10 cellular contexts compared by ENCODE assay signal in the genomic region with DNA sequence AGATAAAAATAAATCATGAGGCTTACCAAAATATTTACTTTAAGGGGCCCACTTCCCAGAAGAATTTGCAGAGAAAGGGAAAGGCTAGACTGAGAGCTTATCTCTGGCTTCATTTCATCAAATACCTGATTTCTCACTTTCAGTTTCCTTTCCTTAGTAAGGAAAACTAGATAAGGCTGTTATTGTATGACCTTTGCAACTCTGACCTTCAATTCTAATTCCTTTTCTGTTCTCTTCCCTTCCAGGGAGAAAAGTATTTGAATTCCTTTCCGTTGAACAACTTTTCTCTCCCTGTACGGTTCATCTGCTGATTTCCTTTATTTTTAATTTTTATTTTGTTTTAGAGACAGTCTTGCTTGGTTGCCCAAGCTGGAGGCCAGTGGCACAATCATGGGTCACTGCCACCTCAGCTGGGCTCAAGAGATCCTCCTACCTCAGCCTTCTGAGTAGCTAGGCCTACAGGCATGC. TPM values are rescaled to one million over a fixed set of nuclear protein-coding genes. Genes with fewer than 3 reads are reported as not detected.
A peak's percentile ranks its signal among the peaks of the same experiment; 100 is the strongest.
DNase-seq lines count a peak whose midpoint lies in the region; ATAC-seq and TF ChIP-seq lines count a peak whose summit lies in the region.
"Had no signal": no experiment of that assay in that cellular context is flagged by ENCODE, and none has a peak within 500 bp of the region (broad histone marks: within the 10 kb centered on the region; RNA-seq: fewer than 3 reads in every experiment).

No MANE protein-coding gene starts in this region.

- peak overlapping the region; percentile 92 for H3K18ac ChIP-seq in IMR-90 (ENCODE audit: low read depth, low read length)

- WGBS in IMR-90 (ENCODE audit: extremely low coverage in 2 of 2, insufficient read length in 1 of 2), 2 experiments: no CpG with 5 or more reads among the region's 2 CpGs

- H3K79me2 ChIP-seq in ACC112 (ENCODE audit: control insufficient read depth, insufficient read depth, low read length, unreplicated experiment) (no peaks in the 10 kb centered on the region), neural progenitor cell (ENCODE audit: low read depth) (no peaks in the 10 kb centered on the region)

- no peaks in the 10 kb centered on the region for H3K27me3 ChIP-seq in ACC112 (ENCODE audit: insufficient read depth, low read length)
- no peaks in the 10 kb centered on the region for H3K27me3 ChIP-seq in IMR-90 (ENCODE audit: control insufficient read depth, insufficient read depth, low read length)
- no peaks in the 10 kb centered on the region for H3K27me3 ChIP-seq in mucosa of stomach (ENCODE audit: control insufficient read depth, insufficient read depth, low read length)
- H3K27me3 ChIP-seq in neural progenitor cell: no peaks in the 10 kb centered on the region

- peaks cover 17% of the 10 kb centered on the region for H3K4me1 Mint-ChIP-seq in neural progenitor cell

- BruUV-seq in IMR-90 (replicated peaks; lab: Mats Ljungman, UMichigan): no TSS peak

- H2BK5ac ChIP-seq in IMR-90 (ENCODE audit: low read depth, low read length, poor library complexity, severe bottlenecking): peak overlapping the region; percentile 79

- H3K36me3 ChIP-seq in ACC112 (ENCODE audit: insufficient read depth, low read length) (0 out of 2 replicates have a peak, but pooled peaks cover 3% of the 10 kb centered on the region), IMR-90 (ENCODE audit: control insufficient read depth, insufficient read depth, low read length) (0 out of 2 replicates have a peak, but pooled peaks cover 3% of the 10 kb centered on the region), mucosa of stomach (ENCODE audit: control insufficient read depth, insufficient read depth, low read length) (no peaks in the 10 kb centered on the region), neural progenitor cell (no peaks in the 10 kb centered on the region)

- DNase-seq in IMR-90 (peak; percentile 50), choroid plexus epithelial cell (ENCODE audit: low read depth) (peak; percentile 55), HuH-7 (ENCODE audit: low spot score) (no peak), neural progenitor cell (ENCODE audit: low spot score) (no peak)
- DNase-seq: NCI-H524 had no signal

- peak overlapping the region; percentile 90 for H3K4ac ChIP-seq in IMR-90 (ENCODE audit: low read depth, low read length)

- peak overlapping the region; percentile 93 for H4K5ac ChIP-seq in IMR-90 (ENCODE audit: low read depth, low read length)

- H2AK5ac ChIP-seq in IMR-90 (ENCODE audit: low read depth, low read length): peak overlapping the region; percentile 66; the same call in 1 of the 2 replicates

- no peaks in the 10 kb centered on the region for H3K27me3 Mint-ChIP-seq in neural progenitor cell (ENCODE audit: insufficient read depth, low read depth)

- no peaks in the 10 kb centered on the region for H3K36me3 Mint-ChIP-seq in neural progenitor cell
- H3K36me3 Mint-ChIP-seq: CD14-positive monocyte had no signal

- peak overlapping the region; percentile 67 for H3K4me2 ChIP-seq in IMR-90 (ENCODE audit: low read depth, low read length)
- no peak overlapping the region for H3K4me2 ChIP-seq in neural progenitor cell

- no peaks in the 10 kb centered on the region for H3K9me3 Mint-ChIP-seq in neural progenitor cell
- H3K9me3 Mint-ChIP-seq: CD14-positive monocyte had no signal

- in situ Hi-C loops in IMR-90 (cut with MboI; ENCODE audit: low sequenced_read_pairs): loop anchor here (5.0 to 10.0 kb wide), 3 partner anchors 169 to 299 kb away; partner anchors contain the start of gene KCTD6

- intact Hi-C loops in IMR-90 (cut with micrococcal nuclease): no loop called here

- TF ChIP-seq CTCF in IMR-90 (conservative IDR thresholded peaks at IDR 0.05; ENCODE audit: low read depth, low read length): no peak
- TF ChIP-seq CTCF in choroid plexus epithelial cell (conservative IDR thresholded peaks at IDR 0.05; ENCODE audit: low read depth, low read length): no peak
- TF ChIP-seq CTCF in neural progenitor cell (IDR thresholded peaks at IDR 0.05): no peak

- H2AFZ ChIP-seq in ACC112 (ENCODE audit: low read length, unreplicated experiment) (peak overlapping the region; percentile 66), IMR-90 (replicated peaks; ENCODE audit: low read length, poor library complexity) (no peak overlapping the region), neural progenitor cell (replicated peaks) (no peak overlapping the region)

- H2AK9ac ChIP-seq in IMR-90 (replicated peaks; ENCODE audit: low read depth, low read length, poor library complexity): no peak overlapping the region

- peak overlapping the region; percentile 63 for H2BK120ac ChIP-seq in IMR-90 (ENCODE audit: low read depth, low read length)

- ATAC-seq in IMR-90 (ENCODE audit: low read depth) (peak; percentile 53), GM19452 (IDR thresholded peaks at IDR 0.05; ENCODE audit: unreplicated experiment) (no peak), GM19467 (IDR thresholded peaks at IDR 0.05; ENCODE audit: unreplicated experiment) (no peak)

- H3K27ac ChIP-seq in ACC112 (ENCODE audit: low read depth, low read length) (peak overlapping the region; percentile 64), IMR-90 (ENCODE audit: insufficient read depth, low read length) (peak overlapping the region; percentile 93), neural progenitor cell (no peak overlapping the region)

- no peak for TF ChIP-seq POLR2A in IMR-90 (IDR thresholded peaks at IDR 0.05; ENCODE audit: low read depth, low read length)

- H3K4me3 ChIP-seq in ACC112 (ENCODE audit: low read depth, low read length) (no peak overlapping the region), IMR-90 (ENCODE audit: insufficient read depth, low read depth, low read length) (no peak overlapping the region), choroid plexus epithelial cell (ENCODE audit: low read depth, low read length) (no peak overlapping the region), mucosa of stomach (ENCODE audit: low read length) (no peak overlapping the region), neural progenitor cell (no peak overlapping the region)

- H3F3A ChIP-seq in neural progenitor cell (ENCODE audit: low read depth): peaks cover 19% of the 10 kb centered on the region

- H3K27ac Mint-ChIP-seq in neural progenitor cell: no peak overlapping the region

- peaks cover 0 to 10% of the 10 kb centered on the region in 2 experiments; a peak in 2 of 4 replicates for H3K79me1 ChIP-seq in IMR-90 (ENCODE audit: low read depth in 1 of 2, low read length in 2 of 2)

- no peak overlapping the region for H3K56ac ChIP-seq in IMR-90 (ENCODE audit: extremely low read depth, insufficient read depth, low read length)

- 0 out of 2 replicates have a peak overlapping the region, but pooled peaks have one; percentile 29 for H3K23ac ChIP-seq in IMR-90 (ENCODE audit: low read depth, low read length)

- H2BK20ac ChIP-seq in IMR-90 (ENCODE audit: low read depth, low read length): peak overlapping the region; percentile 83; the same call in 1 of the 2 replicates

- peak overlapping the region; percentile 32; the same call in 1 of the 2 replicates for H4K91ac ChIP-seq in IMR-90 (ENCODE audit: insufficient read depth, low read depth, low read length)

- H4K20me1 ChIP-seq in IMR-90 (ENCODE audit: insufficient read depth, low read length): peaks cover 3% of the 10 kb centered on the region; the same call in 1 of the 2 replicates
- H4K20me1 ChIP-seq in neural progenitor cell (ENCODE audit: low read depth): peaks cover 10% of the 10 kb centered on the region

- peak overlapping the region; percentile 63 to 86; a peak in 2 of 4 replicates for H4K8ac ChIP-seq in IMR-90 (ENCODE audit: low read depth in 2 of 2, low read length in 2 of 2)

- CTCF ChIA-PET in IMR-90 (lab: Yijun Ruan, JAX): interaction anchor here (0.7 to 2.2 kb wide), 2 partner anchors 166 to 186 kb away, joined by 4 to 5 read pairs; partner anchors contain the start of gene KCTD6

- peaks cover 9% of the 10 kb centered on the region for H3K9me1 ChIP-seq in IMR-90 (ENCODE audit: insufficient read depth, low read length)

- dilution Hi-C loops in IMR-90 (cut with HindIII; ENCODE audit: low sequenced_read_pairs, unreplicated experiment): no loop called here

- no peak overlapping the region; the same call in 2 of the 3 replicates for H2BK15ac ChIP-seq in IMR-90 (ENCODE audit: low read depth, low read length)

- H3K4me3 Mint-ChIP-seq in neural progenitor cell: no peak overlapping the region
- H3K4me3 Mint-ChIP-seq: CD14-positive monocyte had no signal

- peaks cover 30% of the 10 kb centered on the region for H3K4me1 ChIP-seq in ACC112 (ENCODE audit: control insufficient read depth, insufficient read depth, low read length, unreplicated experiment)
- peaks cover 13% of the 10 kb centered on the region for H3K4me1 ChIP-seq in IMR-90 (ENCODE audit: control insufficient read depth, insufficient read depth, low read length)
- H3K4me1 ChIP-seq in mucosa of stomach (ENCODE audit: control insufficient read depth, insufficient read depth, low read length): peaks cover 15% of the 10 kb centered on the region
- peaks cover 11% of the 10 kb centered on the region for H3K4me1 ChIP-seq in neural progenitor cell

- no peak for TF ChIP-seq RAD21 in IMR-90 (IDR thresholded peaks at IDR 0.05; ENCODE audit: low read length)

- POLR2A ChIA-PET in IMR-90 (lab: Charles Lee; ENCODE audit: unreplicated experiment): no interaction called here

- H3K9ac ChIP-seq in IMR-90 (ENCODE audit: low read depth, low read length): peak overlapping the region; percentile 33
- H3K9ac ChIP-seq in mucosa of stomach (ENCODE audit: low read length): peak overlapping the region; percentile 16
- H3K9ac ChIP-seq in neural progenitor cell: no peak overlapping the region

- H3K9me3 ChIP-seq in IMR-90 (ENCODE audit: control insufficient read depth, insufficient read depth, low read length): no peaks in the 10 kb centered on the region
- no peaks in the 10 kb centered on the region for H3K9me3 ChIP-seq in mucosa of stomach (ENCODE audit: control insufficient read depth, low read length)
- no peaks in the 10 kb centered on the region for H3K9me3 ChIP-seq in neural progenitor cell (ENCODE audit: low read depth)

- H3K14ac ChIP-seq in IMR-90 (replicated peaks; ENCODE audit: low read depth, low read length): no peak overlapping the region; the same call in 1 of the 2 replicates

RNA-seq across cellular contexts. Expression of gene PXK, which starts 7.1 kb away (rescaled TPM):
- total RNA-seq in IMR-90 (2012; rRNA removed) (14.3 and 15.6 TPM in 2 replicates), neural progenitor cell (ENCODE audit: low replicate concordance) (11.1 and 14.3 TPM in 2 replicates)
- 16.4 and 17.7 TPM in 2 replicates for polyA plus RNA-seq in IMR-90 (2012; rRNA removed)
- 7.9 and 8.2 TPM in 2 replicates for polyA plus RNA-seq in IMR-90 (2012; cell fraction: cytosol; rRNA removed)
- polyA plus RNA-seq in IMR-90 (2012; cell fraction: nucleus; rRNA removed; ENCODE audit: low replicate concordance): 5.9 and 25.5 TPM in 2 replicates

RNA-seq across cellular contexts. Expression of gene HTD2, which starts 19.2 kb away (rescaled TPM):
- 11.4 and 13.3 TPM in 2 replicates for total RNA-seq in IMR-90 (2012; rRNA removed)
- polyA plus RNA-seq in IMR-90 (2012; rRNA removed): 5.7 and 6.4 TPM in 2 replicates
- 1.5 and 1.9 TPM in 2 replicates for polyA plus RNA-seq in IMR-90 (2012; cell fraction: cytosol; rRNA removed)
- 0.73 and 4.8 TPM in 2 replicates for polyA plus RNA-seq in IMR-90 (2012; cell fraction: nucleus; rRNA removed; ENCODE audit: low replicate concordance)
- total RNA-seq in neural progenitor cell (ENCODE audit: low replicate concordance): 14.0 and 29.5 TPM in 2 replicates

RNA-seq across cellular contexts. Expression of gene RPP14, which starts 19.5 kb away (rescaled TPM):
- 6.6 and 11.9 TPM in 2 replicates for total RNA-seq in IMR-90 (2012; rRNA removed)
- polyA plus RNA-seq in IMR-90 (2012; rRNA removed): 6.5 and 7.8 TPM in 2 replicates
- polyA plus RNA-seq in IMR-90 (2012; cell fraction: cytosol; rRNA removed): 3.2 TPM in 2 replicates
- 1.6 and 7.7 TPM in 2 replicates for polyA plus RNA-seq in IMR-90 (2012; cell fraction: nucleus; rRNA removed; ENCODE audit: low replicate concordance)
- total RNA-seq in neural progenitor cell (ENCODE audit: low replicate concordance): 16.4 and 17.8 TPM in 2 replicates

Comparison
In these comparisons a context has a peak if more than half of its experiments do, and no peak if none do; other contexts are left out.
1. DNase-seq: peak in IMR-90 (single experiment) and choroid plexus epithelial cell (single experiment); none in HuH-7 (single experiment) and neural progenitor cell (single experiment).